In genomic region chr6:113735487-113735886, GRCh38 we compare ENCODE assay signal across 2 cellular contexts.
TF ChIP-seq lines count a peak whose summit lies in the region.

No MANE protein-coding gene starts in this region.

TF ChIP-seq in A549, 52 proteins besides CTCF, POLR2A, EP300 and RAD21 (continued from another document):
- no peak for TF ChIP-seq RFX5 (IDR thresholded peaks at IDR 0.05)
- no peak for TF ChIP-seq E2F6 (IDR thresholded peaks at IDR 0.05; ENCODE audit: borderline replicate concordance, low read depth)
- no peak for TF ChIP-seq PHF8 (IDR thresholded peaks at IDR 0.05; ENCODE audit: borderline replicate concordance, low read depth)
- TF ChIP-seq EHMT2 (IDR thresholded peaks at IDR 0.05; ENCODE audit: low read depth): no peak
- TF ChIP-seq SREBF2 (IDR thresholded peaks at IDR 0.05): no peak
- no peak for TF ChIP-seq JUN (IDR thresholded peaks at IDR 0.05)
- TF ChIP-seq GATA3 (IDR thresholded peaks at IDR 0.05; ENCODE audit: borderline replicate concordance): no peak
- TF ChIP-seq HMGXB4 (CRISPR knock-in tag; IDR thresholded peaks at IDR 0.05; ENCODE audit: borderline replicate concordance): no peak
- no peak for TF ChIP-seq EHF (CRISPR knock-in tag; IDR thresholded peaks at IDR 0.05)
- TF ChIP-seq RNF2 (IDR thresholded peaks at IDR 0.05; ENCODE audit: borderline replicate concordance, low read depth): no peak
- no peak for TF ChIP-seq NFE2L2 (conservative IDR thresholded peaks at IDR 0.05; ENCODE audit: low read length)
- no peak for TF ChIP-seq HDAC2 (IDR thresholded peaks at IDR 0.05)
TF ChIP-seq in A549: peak in this region for 0.

TF ChIP-seq in GM23338, 12 proteins besides CTCF, POLR2A, EP300 and RAD21 (continued from another document):
- TF ChIP-seq CREB1 (CRISPR knock-in tag; IDR thresholded peaks at IDR 0.05; ENCODE audit: low read depth) (no peak), JUNB (IDR thresholded peaks at IDR 0.05; ENCODE audit: unreplicated experiment) (no peak), ETS1 (IDR thresholded peaks at IDR 0.05) (no peak), STAT1 (IDR thresholded peaks at IDR 0.05; ENCODE audit: unreplicated experiment) (no peak), REST (IDR thresholded peaks at IDR 0.05; ENCODE audit: unreplicated experiment) (no peak), ZNF331 (CRISPR knock-in tag; IDR thresholded peaks at IDR 0.05; ENCODE audit: low read depth) (no peak)
TF ChIP-seq in GM23338: peak in this region for 0.
